In genomic region chr6:31967926-31968320, GRCh38 we compare ENCODE assay signal across 17 cellular contexts.
"Had no signal": no experiment of that assay in that cellular context is flagged by ENCODE, and none has a peak within 500 bp of the region (broad histone marks: within the 10 kb centered on the region; RNA-seq: fewer than 3 reads in every experiment).

No MANE protein-coding gene starts in this region.

- H3K9ac ChIP-seq: neural progenitor cell had no signal

- H3K27ac Mint-ChIP-seq: activated CD8-positive, alpha-beta memory T cell treated with anti-CD3 and anti-CD28 coated beads, Interleukin-2, amount 10 ng/mL, durations not matched to agents 7 days and 5 days; neural progenitor cell; T-helper 1 cell treated with Interleukin-12 subunit alpha and Interleukin-12 subunit beta and Interleukin-4 antibody, amounts not matched to agents 30 μg/mL and 1 μg/mL, for 36 hours had no signal

- H3K27me3 Mint-ChIP-seq: activated CD8-positive, alpha-beta memory T cell treated with anti-CD3 and anti-CD28 coated beads, Interleukin-2, amount 10 ng/mL, durations not matched to agents 7 days and 5 days had no signal

- H2AFZ ChIP-seq: neural progenitor cell had no signal

- H3K36me3 ChIP-seq: neural progenitor cell had no signal

- H3K4me3 ChIP-seq: cardiac muscle cell, gastrocnemius medialis, left lung, neural progenitor cell, SK-N-MC, tibial artery, vagina had no signal

- H3K9me3 ChIP-seq: gastrocnemius medialis, left lung, tibial artery, vagina had no signal

- H3K27me3 ChIP-seq: cardiac muscle cell, gastrocnemius medialis, left lung, neural progenitor cell, tibial artery, vagina had no signal

- DNase-seq: activated CD8-positive, alpha-beta memory T cell treated with anti-CD3 and anti-CD28 coated beads, Interleukin-2, amount 10 ng/mL, durations not matched to agents 7 days and 5 days; activated T-cell treated with anti-CD3 and anti-CD28 coated beads, Interleukin-2, amount 50 U/mL, for 48 hours; cortex of kidney; effector memory CD4-positive, alpha-beta T cell; gastrocnemius medialis; mesenchymal stem cell; retina; stimulated activated CD4-positive, alpha-beta T cell treated with anti-CD3 and anti-CD28 coated beads, Interleukin-4, amount 100 ng/mL, for 4 hours had no signal

- H3K4me2 ChIP-seq: neural progenitor cell had no signal

- ATAC-seq: activated CD4-positive, CD25-positive, alpha-beta regulatory T cell treated with anti-CD3 and anti-CD28 coated beads, Interleukin-2, amount 50 U/mL, for 24 hours; activated CD8-positive, alpha-beta memory T cell treated with anti-CD3 and anti-CD28 coated beads, Interleukin-2, amount 10 ng/mL, durations not matched to agents 7 days and 5 days; gastrocnemius medialis; left lung had no signal

- H3K9me3 Mint-ChIP-seq: neural progenitor cell; T-helper 1 cell treated with Interleukin-12 subunit alpha and Interleukin-12 subunit beta and Interleukin-4 antibody, amounts not matched to agents 30 μg/mL and 1 μg/mL, for 36 hours had no signal

- H3K4me3 Mint-ChIP-seq: activated CD8-positive, alpha-beta memory T cell treated with anti-CD3 and anti-CD28 coated beads, Interleukin-2, amount 10 ng/mL, durations not matched to agents 7 days and 5 days; T-helper 1 cell treated with Interleukin-12 subunit alpha and Interleukin-12 subunit beta and Interleukin-4 antibody, amounts not matched to agents 30 μg/mL and 1 μg/mL, for 36 hours had no signal

- H3K27ac ChIP-seq: cardiac muscle cell, epithelial cell of prostate, gastrocnemius medialis, left lung, neural progenitor cell, SK-N-MC, tibial artery, vagina had no signal
